ENCODE assay signal across 16 cellular contexts in the genomic region with DNA sequence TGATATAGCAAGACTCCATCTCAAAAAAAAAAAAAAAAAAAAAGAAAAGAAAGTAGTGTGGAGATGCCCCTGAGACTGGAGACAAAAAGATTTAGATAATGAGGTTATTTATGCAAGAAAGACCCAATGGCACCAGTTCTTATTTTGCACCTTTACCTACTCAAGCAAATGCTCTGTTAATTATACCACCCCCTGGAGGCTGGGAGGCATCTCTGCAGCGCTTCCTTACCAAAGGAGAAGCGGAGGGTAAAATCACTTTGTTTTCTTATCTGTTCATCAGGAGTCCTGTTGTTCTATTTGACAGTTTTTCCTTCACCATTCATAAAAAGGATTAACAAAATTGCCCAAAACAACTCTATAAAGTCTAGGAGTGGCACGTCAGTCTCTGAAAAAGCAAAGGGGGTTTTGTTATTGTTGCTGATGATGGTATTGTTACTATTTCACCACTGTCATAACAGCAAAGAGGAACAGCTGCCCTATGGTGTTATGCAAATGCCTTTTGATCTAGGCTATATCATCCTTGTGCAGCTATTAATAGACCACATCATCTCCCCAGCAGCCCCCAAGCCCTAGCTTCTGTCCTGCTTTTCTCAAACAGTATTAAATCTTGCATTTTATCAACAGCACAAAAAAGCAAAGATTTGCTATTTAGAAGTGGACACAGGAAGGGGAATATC.
DNase-seq lines count a peak whose midpoint lies in the region; ATAC-seq and TF ChIP-seq lines count a peak whose summit lies in the region.
"Had no signal": no experiment of that assay in that cellular context is flagged by ENCODE, and none has a peak within 500 bp of the region (broad histone marks: within the 10 kb centered on the region; RNA-seq: fewer than 3 reads in every experiment).

No MANE protein-coding gene starts in this region.

- H3K36me3 ChIP-seq in A673 (ENCODE audit: insufficient read depth, low read length, poor library complexity, severe bottlenecking), result no peaks in the 10 kb centered on the region
- no peaks in the 10 kb centered on the region for H3K36me3 ChIP-seq in OCI-LY1 (ENCODE audit: insufficient read depth, low read length)

- POLR2A ChIA-PET in A673 (lab: Charles Lee; ENCODE audit: low non-redundant PET), result no interaction called here
- POLR2A ChIA-PET in activated CD4-positive, alpha-beta memory T cell treated with anti-CD3 and anti-CD28 coated beads, Interleukin-2, amount 10 ng/mL, durations not matched to agents 7 days and 5 days (lab: Charles Lee), result no interaction called here

- peak; percentile 29; the same call in 1 of the 2 replicates for TF ChIP-seq CTCF in A673 (conservative IDR thresholded peaks at IDR 0.05; ENCODE audit: low read depth, low read length)
- peak; percentile 41 for TF ChIP-seq CTCF in GM12873 (IDR thresholded peaks at IDR 0.05; ENCODE audit: insufficient read depth, low read depth, low read length, missing control alignments)
- peak; percentile 90 for TF ChIP-seq CTCF in OCI-LY1 (IDR thresholded peaks at IDR 0.05; ENCODE audit: low read length)
- peak; percentile 28 for TF ChIP-seq CTCF in foreskin keratinocyte (conservative IDR thresholded peaks at IDR 0.05)

- H3K79me2 ChIP-seq in OCI-LY1 (ENCODE audit: insufficient read depth, low read length), result no peaks in the 10 kb centered on the region

- H3K27ac ChIP-seq in A673 (ENCODE audit: low read depth, low read length, poor library complexity, severe bottlenecking) (no peak overlapping the region), OCI-LY1 (ENCODE audit: low read depth, low read length, poor library complexity, severe bottlenecking) (peak overlapping the region; percentile 96), foreskin keratinocyte (no peak overlapping the region)

- peaks cover 28% of the 10 kb centered on the region for H3K4me1 Mint-ChIP-seq in activated CD4-positive, alpha-beta memory T cell treated with anti-CD3 and anti-CD28 coated beads, Interleukin-2, amount 10 ng/mL, durations not matched to agents 7 days and 5 days

- no peak overlapping the region for H2AFZ ChIP-seq in OCI-LY1 (ENCODE audit: low read length)

- no peaks in the 10 kb centered on the region for H3K36me3 Mint-ChIP-seq in activated CD4-positive, alpha-beta memory T cell treated with anti-CD3 and anti-CD28 coated beads, Interleukin-2, amount 10 ng/mL, durations not matched to agents 7 days and 5 days (ENCODE audit: low read depth)
- H3K36me3 Mint-ChIP-seq: CD14-positive monocyte had no signal

- no peak for ATAC-seq in foreskin keratinocyte

- CTCF ChIA-PET in A673 (lab: Charles Lee), result no interaction called here
- CTCF ChIA-PET in activated CD4-positive, alpha-beta memory T cell treated with anti-CD3 and anti-CD28 coated beads, Interleukin-2, amount 10 ng/mL, durations not matched to agents 7 days and 5 days (lab: Charles Lee), result interaction anchor here (1.0 kb wide), 1 partner anchor 190 kb away, joined by 4 read pairs; no protein-coding TSS in a partner anchor

- H3K9ac ChIP-seq in OCI-LY1 (ENCODE audit: low read length), result peak overlapping the region; percentile 27; the same call in 1 of the 2 replicates

- H3K4me1 ChIP-seq in A673 (ENCODE audit: insufficient read depth, low read length, poor library complexity, severe bottlenecking) (no peaks in the 10 kb centered on the region), OCI-LY1 (ENCODE audit: insufficient read depth, low read length, severe bottlenecking) (peaks cover 100% of the 10 kb centered on the region), foreskin keratinocyte (no peaks in the 10 kb centered on the region)

- intact Hi-C loops in A673 (cut with micrococcal nuclease; ENCODE audit: unreplicated experiment), result no loop called here

- H3K27me3 ChIP-seq in A673 (replicated peaks; ENCODE audit: insufficient read depth, low read depth, low read length, poor library complexity) (peaks cover 4% of the 10 kb centered on the region), OCI-LY1 (ENCODE audit: insufficient read depth, low read length) (no peaks in the 10 kb centered on the region), foreskin keratinocyte (no peaks in the 10 kb centered on the region)

- peak overlapping the region; percentile 50 for H3K4me2 ChIP-seq in OCI-LY1 (ENCODE audit: low read length)

- no peak overlapping the region for H3K4me3 Mint-ChIP-seq in activated CD4-positive, alpha-beta memory T cell treated with anti-CD3 and anti-CD28 coated beads, Interleukin-2, amount 10 ng/mL, durations not matched to agents 7 days and 5 days
- H3K4me3 Mint-ChIP-seq: CD14-positive monocyte; dendritic cell treated with granulocyte-macrophage colony-stimulating factor and Interleukin-4, amounts not matched to agents 40 ng/mL and 50 ng/mL, for 4 days had no signal

- no peaks in the 10 kb centered on the region for H3K9me2 ChIP-seq in OCI-LY1 (ENCODE audit: low read depth, low read length)

- no TSS peak for BruUV-seq in A673 (replicated peaks; lab: Mats Ljungman, UMichigan)

- DNase-seq in A673 (ENCODE audit: low spot score), result no peak
- DNase-seq in foreskin keratinocyte, result no peak
- no peak for DNase-seq in KG1 (lab: John Stamatoyannopoulos, UW)
- DNase-seq in epidermal melanocyte (ENCODE audit: insufficient read length, low spot score), result no peak
- DNase-seq in DMS153 (lab: John Stamatoyannopoulos, UW), result no peak
- DNase-seq in activated CD4-positive, alpha-beta memory T cell treated with anti-CD3 and anti-CD28 coated beads, Interleukin-2, amount 10 ng/mL, durations not matched to agents 7 days and 5 days, result no peak
- DNase-seq: kidney glomerular epithelial cell; NCI-H2171 treated with DMSO at 0.1 percent for 48 hours; retina; RPMI8226; stimulated activated CD4-positive, alpha-beta T cell treated with anti-CD3 and anti-CD28 coated beads, Interleukin-4, amount 100 ng/mL, for 24 hours; stimulated activated naive CD4-positive, alpha-beta T cell treated with Interleukin-2 at 50 U/mL for 16 hours had no signal

- peaks cover 3% of the 10 kb centered on the region; the same call in 1 of the 2 replicates for H3F3A ChIP-seq in OCI-LY1 (ENCODE audit: insufficient read depth, low read length)

- no peaks in the 10 kb centered on the region for H3K9me3 Mint-ChIP-seq in activated CD4-positive, alpha-beta memory T cell treated with anti-CD3 and anti-CD28 coated beads, Interleukin-2, amount 10 ng/mL, durations not matched to agents 7 days and 5 days
- H3K9me3 Mint-ChIP-seq: dendritic cell treated with granulocyte-macrophage colony-stimulating factor and Interleukin-4, amounts not matched to agents 40 ng/mL and 50 ng/mL, for 4 days had no signal

- H3K4me3 ChIP-seq in A673 (ENCODE audit: low read depth, low read length, poor library complexity, severe bottlenecking) (no peak overlapping the region), OCI-LY1 (ENCODE audit: low read depth, low read length, poor library complexity, severe bottlenecking) (peak overlapping the region; percentile 18)

- no peaks in the 10 kb centered on the region for H4K20me1 ChIP-seq in OCI-LY1 (ENCODE audit: insufficient read depth, low read length)

- H3K9me3 ChIP-seq in A673 (ENCODE audit: low read depth, low read length, poor library complexity, severe bottlenecking), result no peaks in the 10 kb centered on the region
- H3K9me3 ChIP-seq in OCI-LY1 (ENCODE audit: low read length), result no peaks in the 10 kb centered on the region

- H3K27me3 Mint-ChIP-seq in activated CD4-positive, alpha-beta memory T cell treated with anti-CD3 and anti-CD28 coated beads, Interleukin-2, amount 10 ng/mL, durations not matched to agents 7 days and 5 days, result no peaks in the 10 kb centered on the region

- no peak overlapping the region for H3K27ac Mint-ChIP-seq in activated CD4-positive, alpha-beta memory T cell treated with anti-CD3 and anti-CD28 coated beads, Interleukin-2, amount 10 ng/mL, durations not matched to agents 7 days and 5 days
- H3K27ac Mint-ChIP-seq: CD14-positive monocyte; dendritic cell treated with granulocyte-macrophage colony-stimulating factor and Interleukin-4, amounts not matched to agents 40 ng/mL and 50 ng/mL, for 4 days had no signal

Comparison
In these comparisons a context has a peak if more than half of its experiments do, and no peak if none do; other contexts are left out.
1. CTCF ChIP-seq: peak in every context shown above with its lines; median percentile 90 in OCI-LY1; 41 in GM12873; 29 in A673; 28 in foreskin keratinocyte.